ENCODE assay signal across 13 cellular contexts in the genomic region with DNA sequence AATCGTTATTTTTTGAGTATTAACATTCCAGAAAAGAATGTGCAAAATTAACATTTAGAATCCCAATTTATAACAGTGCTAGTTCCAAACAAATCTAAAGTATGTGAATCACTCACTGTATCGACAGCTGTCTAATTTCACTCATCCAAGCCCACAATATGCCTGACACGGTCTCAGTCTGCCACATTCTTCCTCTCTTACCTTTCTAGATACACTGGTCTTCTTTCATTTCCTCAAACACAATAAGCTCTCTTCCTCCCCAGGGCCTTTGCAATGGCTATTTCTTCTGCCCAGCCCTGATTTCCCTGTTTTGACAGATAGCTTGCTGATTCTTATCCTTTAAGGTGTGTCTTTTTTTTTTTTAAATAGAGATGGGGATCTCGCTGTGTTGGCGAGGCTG. TPM values are rescaled to one million over a fixed set of nuclear protein-coding genes. Genes with fewer than 3 reads are reported as not detected.
DNase-seq lines count a peak whose midpoint lies in the region; ATAC-seq and TF ChIP-seq lines count a peak whose summit lies in the region.
"Had no signal": no experiment of that assay in that cellular context is flagged by ENCODE, and none has a peak within 500 bp of the region (broad histone marks: within the 10 kb centered on the region; RNA-seq: fewer than 3 reads in every experiment).

No MANE protein-coding gene starts in this region.

- H3K4me3 Mint-ChIP-seq in CD8-positive, alpha-beta T cell, result no peak overlapping the region

- intact Hi-C loops in CD8-positive, alpha-beta T cell (cut with DNase I, micrococcal nuclease), result no loop called here

- POLR2A ChIA-PET in CD8-positive, alpha-beta T cell (lab: Charles Lee), result no interaction called here

- H3K9ac ChIP-seq in BLaER1 (no peak overlapping the region), OCI-LY3 (ENCODE audit: low read length) (no peak overlapping the region)

- H3K27me3 Mint-ChIP-seq in CD8-positive, alpha-beta T cell (ENCODE audit: low read depth), result no peaks in the 10 kb centered on the region

- H3K36me3 ChIP-seq in BLaER1, result peaks cover 64% of the 10 kb centered on the region
- peaks cover 10% of the 10 kb centered on the region for H3K36me3 ChIP-seq in OCI-LY3 (replicated peaks; ENCODE audit: low read depth, low read length)
- no peaks in the 10 kb centered on the region; the same call in none of the 2 replicates for H3K36me3 ChIP-seq in WERI-Rb-1
- H3K36me3 ChIP-seq in CD8-positive, alpha-beta T cell (ENCODE audit: insufficient read depth, low read length), result no peaks in the 10 kb centered on the region

- H4K20me1 ChIP-seq in BLaER1, result peaks cover 100% of the 10 kb centered on the region
- peaks cover 66% of the 10 kb centered on the region for H4K20me1 ChIP-seq in OCI-LY3 (ENCODE audit: insufficient read depth, low read length)

- H3K4me2 ChIP-seq in BLaER1 (peak overlapping the region; percentile 36), OCI-LY3 (ENCODE audit: low read length) (peak overlapping the region; percentile 40)

- peaks cover 79% of the 10 kb centered on the region for H3K4me1 Mint-ChIP-seq in CD8-positive, alpha-beta T cell (ENCODE audit: low read depth)

- H3K27ac Mint-ChIP-seq in CD8-positive, alpha-beta T cell, result no peak overlapping the region

- DNase-seq in WERI-Rb-1, result no peak
- DNase-seq in NCI-H526 (lab: John Stamatoyannopoulos, UW), result no peak
- no peak for DNase-seq in CD8-positive, alpha-beta T cell
- no peak for DNase-seq in caudate nucleus (lab: John Stamatoyannopoulos, UW)
- DNase-seq: ACHN, IMR-90, NCI-H2029, small intestine had no signal

- peaks cover 2% of the 10 kb centered on the region for H3K9me3 Mint-ChIP-seq in CD8-positive, alpha-beta T cell

- no peak overlapping the region for H3K4me3 ChIP-seq in BLaER1
- no peak overlapping the region for H3K4me3 ChIP-seq in OCI-LY3 (ENCODE audit: low read length)
- no peak overlapping the region for H3K4me3 ChIP-seq in WERI-Rb-1 (ENCODE audit: low read depth, low read length)
- H3K4me3 ChIP-seq in CD8-positive, alpha-beta T cell (ENCODE audit: low read depth, low read length), result no peak overlapping the region
- H3K4me3 ChIP-seq: Peyer's patch had no signal

- no peak overlapping the region for H2AFZ ChIP-seq in OCI-LY3 (ENCODE audit: low read depth, low read length)

- H3K27me3 ChIP-seq in BLaER1, result no peaks in the 10 kb centered on the region
- H3K27me3 ChIP-seq in OCI-LY3 (ENCODE audit: low read depth, low read length), result no peaks in the 10 kb centered on the region
- no peaks in the 10 kb centered on the region for H3K27me3 ChIP-seq in WERI-Rb-1 (ENCODE audit: insufficient read depth, low read depth, severe bottlenecking)
- H3K27me3 ChIP-seq in CD8-positive, alpha-beta T cell (ENCODE audit: insufficient read depth, low read length), result no peaks in the 10 kb centered on the region
- H3K27me3 ChIP-seq: Peyer's patch had no signal

- H3K79me2 ChIP-seq in OCI-LY3 (ENCODE audit: low read length), result 0 out of 2 replicates have a peak, but pooled peaks cover 4% of the 10 kb centered on the region

- ATAC-seq in GM19043 (IDR thresholded peaks at IDR 0.05; ENCODE audit: low read depth, unreplicated experiment) (peak; percentile 86), HG02852 (IDR thresholded peaks at IDR 0.05; ENCODE audit: unreplicated experiment) (peak; percentile 78)
- ATAC-seq in CD8-positive, alpha-beta T cell, result no peak

- peaks cover 42% of the 10 kb centered on the region for H3K36me3 Mint-ChIP-seq in CD8-positive, alpha-beta T cell

- TF ChIP-seq CTCF in OCI-LY3 (IDR thresholded peaks at IDR 0.05; ENCODE audit: low read depth, low read length) (no peak), WERI-Rb-1 (IDR thresholded peaks at IDR 0.05; ENCODE audit: low read depth, low read length) (no peak)
- TF ChIP-seq CTCF in CD8-positive, alpha-beta T cell (IDR thresholded peaks at IDR 0.05), result no peak

- H3K9me3 ChIP-seq in BLaER1 (peaks cover 27% of the 10 kb centered on the region), OCI-LY3 (ENCODE audit: insufficient read depth, low read length) (no peaks in the 10 kb centered on the region), WERI-Rb-1 (ENCODE audit: severe bottlenecking) (no peaks in the 10 kb centered on the region)
- no peaks in the 10 kb centered on the region for H3K9me3 ChIP-seq in CD8-positive, alpha-beta T cell (ENCODE audit: low read length)
- H3K9me3 ChIP-seq: Peyer's patch had no signal

- H3K27ac ChIP-seq in BLaER1 (no peak overlapping the region), OCI-LY3 (ENCODE audit: low read length) (no peak overlapping the region), WERI-Rb-1 (no peak overlapping the region), caudate nucleus (ENCODE audit: low read depth, low read length) (no peak overlapping the region)
- no peak overlapping the region for H3K27ac ChIP-seq in CD8-positive, alpha-beta T cell (ENCODE audit: low read depth, low read length)

- H3K4me1 ChIP-seq in BLaER1 (peaks cover 21% of the 10 kb centered on the region), OCI-LY3 (ENCODE audit: low read length) (peaks cover 15% of the 10 kb centered on the region)
- peaks cover 77% of the 10 kb centered on the region for H3K4me1 ChIP-seq in CD8-positive, alpha-beta T cell (ENCODE audit: insufficient read depth, low read length)

- CTCF ChIA-PET in CD8-positive, alpha-beta T cell (lab: Charles Lee), result interaction anchor here (0.5 to 1.2 kb wide), 2 partner anchors 42 to 107 kb away, joined by 3 to 4 read pairs; no protein-coding TSS in a partner anchor

RNA-seq across cellular contexts. Expression of a gene that starts 48.8 kb away (rescaled TPM):
- 10 to 100 TPM; 53.7 to 63.6 TPM for total RNA-seq in CD8-positive, alpha-beta T cell
